8 cellular contexts compared by ENCODE assay signal in the genomic region with DNA sequence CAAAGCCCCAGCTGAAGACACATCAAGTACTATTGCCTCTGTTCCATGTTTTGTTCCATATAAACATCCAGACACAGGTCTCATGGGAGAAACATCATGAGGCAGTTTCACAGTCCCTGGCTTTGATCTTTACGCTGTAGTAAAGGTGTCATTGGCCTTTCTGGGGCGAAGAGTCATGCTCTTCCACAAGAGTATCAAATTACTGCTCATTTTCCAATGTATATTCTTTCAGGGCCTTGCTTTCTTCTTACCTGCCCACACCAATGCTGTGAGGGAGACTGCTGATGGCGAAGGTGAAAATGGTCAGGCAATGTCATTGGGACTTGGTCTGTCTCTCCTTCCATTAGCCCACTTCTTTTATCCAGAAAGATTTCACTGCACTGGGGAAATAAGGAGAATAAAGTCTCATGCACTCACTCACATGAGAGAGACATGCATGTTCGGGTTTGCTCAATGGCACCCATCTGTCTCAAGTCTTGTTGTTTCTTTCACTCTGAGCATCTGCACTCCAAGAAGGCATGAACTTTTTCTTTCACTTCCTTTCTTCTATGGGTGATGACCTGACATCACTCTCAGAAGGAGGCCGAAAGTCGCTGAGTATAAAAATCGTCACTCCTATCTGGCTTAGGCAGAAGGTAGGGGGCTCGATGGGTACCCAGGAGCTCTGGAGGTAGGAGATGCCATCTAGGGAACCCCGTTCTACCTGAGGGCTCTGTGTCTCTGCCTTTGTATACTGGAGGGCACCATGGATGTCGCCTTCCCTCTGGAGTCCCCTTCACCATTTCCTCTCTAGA. TPM values are rescaled to one million over a fixed set of nuclear protein-coding genes. Genes with fewer than 3 reads are reported as not detected.
DNase-seq lines count a peak whose midpoint lies in the region; ATAC-seq and TF ChIP-seq lines count a peak whose summit lies in the region.

No MANE protein-coding gene starts in this region.

- no peaks in the 10 kb centered on the region for H3K36me3 Mint-ChIP-seq in stimulated activated naive CD8-positive, alpha-beta T cell treated with anti-CD3 and anti-CD28 coated beads, Interleukin-15, Interleukin-2, amounts not matched to agents 100 ng/mL and 50 ng/mL, for 24 hours (ENCODE audit: low read depth)
- H3K36me3 Mint-ChIP-seq in T-helper 17 cell (ENCODE audit: low read depth) (no peaks in the 10 kb centered on the region), memory B cell (no peaks in the 10 kb centered on the region)

- intact Hi-C loops in vagina (cut with DNase I), result loop anchor here (10.0 kb wide), 1 partner anchor 112 kb away; no protein-coding TSS in a partner anchor

- TF ChIP-seq POLR2A in vagina (IDR thresholded peaks at IDR 0.05), result no peak

- no peaks in the 10 kb centered on the region for H3K9me3 ChIP-seq in T-helper 17 cell (ENCODE audit: control insufficient read depth, low read length, poor library complexity, severe bottlenecking)
- no peaks in the 10 kb centered on the region for H3K9me3 ChIP-seq in vagina
- H3K9me3 ChIP-seq in WERI-Rb-1 (ENCODE audit: severe bottlenecking), result no peaks in the 10 kb centered on the region

- peaks cover 36% of the 10 kb centered on the region for H3K4me1 ChIP-seq in vagina

- ATAC-seq in stimulated activated naive CD8-positive, alpha-beta T cell treated with anti-CD3 and anti-CD28 coated beads, Interleukin-15, Interleukin-2, amounts not matched to agents 100 U/mL and 50 U/mL, for 24 hours, result no peak
- ATAC-seq in HG03045 (IDR thresholded peaks at IDR 0.05; ENCODE audit: unreplicated experiment), result peak; percentile 54
- ATAC-seq in T-helper 17 cell, result peak; percentile 45
- ATAC-seq in memory B cell (ENCODE audit: low read depth), result peak; percentile 78

- DNase-seq in stimulated activated naive CD8-positive, alpha-beta T cell treated with anti-CD3 and anti-CD28 coated beads, Interleukin-15, Interleukin-2, amounts not matched to agents 100 U/mL and 50 U/mL, for 24 hours, result no peak
- no peak for DNase-seq in T-helper 17 cell
- DNase-seq in memory B cell (ENCODE audit: low spot score in 2 of 2), result peak; percentile 46 to 51
- DNase-seq in vagina (ENCODE audit: extremely low spot score in 2 of 2), result no peak
- no peak for DNase-seq in WERI-Rb-1
- no peak for DNase-seq in NCI-H774 (lab: John Stamatoyannopoulos, UW)

- H3K9me3 Mint-ChIP-seq in stimulated activated naive CD8-positive, alpha-beta T cell treated with anti-CD3 and anti-CD28 coated beads, Interleukin-15, Interleukin-2, amounts not matched to agents 100 ng/mL and 50 ng/mL, for 24 hours, result no peaks in the 10 kb centered on the region
- no peaks in the 10 kb centered on the region for H3K9me3 Mint-ChIP-seq in memory B cell

- peak overlapping the region; percentile 74 to 83 for H3K4me3 ChIP-seq in vagina
- H3K4me3 ChIP-seq in WERI-Rb-1 (ENCODE audit: low read depth, low read length), result no peak overlapping the region

- TF ChIP-seq CTCF in vagina (IDR thresholded peaks at IDR 0.05) (no peak), WERI-Rb-1 (IDR thresholded peaks at IDR 0.05; ENCODE audit: low read depth, low read length) (no peak)

- peaks cover 34% of the 10 kb centered on the region for H3K27me3 Mint-ChIP-seq in stimulated activated naive CD8-positive, alpha-beta T cell treated with anti-CD3 and anti-CD28 coated beads, Interleukin-15, Interleukin-2, amounts not matched to agents 100 ng/mL and 50 ng/mL, for 24 hours
- peaks cover 39% of the 10 kb centered on the region for H3K27me3 Mint-ChIP-seq in T-helper 17 cell
- H3K27me3 Mint-ChIP-seq in memory B cell, result no peaks in the 10 kb centered on the region

- peak overlapping the region; percentile 11 for H3K27ac Mint-ChIP-seq in stimulated activated naive CD8-positive, alpha-beta T cell treated with anti-CD3 and anti-CD28 coated beads, Interleukin-15, Interleukin-2, amounts not matched to agents 100 ng/mL and 50 ng/mL, for 24 hours
- H3K27ac Mint-ChIP-seq in T-helper 17 cell (no peak overlapping the region), memory B cell (peak overlapping the region; percentile 97)

- H3K36me3 ChIP-seq in vagina (no peaks in the 10 kb centered on the region), WERI-Rb-1 (no peaks in the 10 kb centered on the region)

- peak overlapping the region; percentile 57 for H3K4me3 Mint-ChIP-seq in stimulated activated naive CD8-positive, alpha-beta T cell treated with anti-CD3 and anti-CD28 coated beads, Interleukin-15, Interleukin-2, amounts not matched to agents 100 ng/mL and 50 ng/mL, for 24 hours
- peak overlapping the region; percentile 77 for H3K4me3 Mint-ChIP-seq in T-helper 17 cell
- peak overlapping the region; percentile 91 for H3K4me3 Mint-ChIP-seq in memory B cell

- H3K27me3 ChIP-seq in vagina (no peaks in the 10 kb centered on the region), WERI-Rb-1 (ENCODE audit: insufficient read depth, low read depth, severe bottlenecking) (peaks cover 2% of the 10 kb centered on the region)

- H3K27ac ChIP-seq in vagina (peak overlapping the region; percentile 89), WERI-Rb-1 (no peak overlapping the region)

- H3K4me1 Mint-ChIP-seq in stimulated activated naive CD8-positive, alpha-beta T cell treated with anti-CD3 and anti-CD28 coated beads, Interleukin-15, Interleukin-2, amounts not matched to agents 100 ng/mL and 50 ng/mL, for 24 hours (ENCODE audit: low read depth), result peaks cover 8% of the 10 kb centered on the region
- no peaks in the 10 kb centered on the region for H3K4me1 Mint-ChIP-seq in T-helper 17 cell
- H3K4me1 Mint-ChIP-seq in memory B cell, result peaks cover 31% of the 10 kb centered on the region

RNA-seq across cellular contexts. Expression of gene JDP2, which starts 1.3 kb away (rescaled TPM):
- total RNA-seq in T-helper 17 cell (1 to 10 TPM in 1 of 2 donors, under 1 TPM in 1; 0.86 to 1.4 TPM), vagina (66.5 TPM)

Comparison
In these comparisons a context has a peak if more than half of its experiments do, and no peak if none do; other contexts are left out.
1. DNase-seq: peak in memory B cell (2 of 2); none in stimulated activated naive CD8-positive, alpha-beta T cell treated with anti-CD3 and anti-CD28 coated beads, Interleukin-15, Interleukin-2, amounts not matched to agents 100 U/mL and 50 U/mL, for 24 hours (single experiment), T-helper 17 cell (0 of 3), vagina (0 of 2), WERI-Rb-1 (single experiment) and NCI-H774 (single experiment).
2. RNA of gene JDP2, which starts 1.3 kb away (total RNA-seq): 66.5 TPM in vagina (single experiment); 0.86 to 1.4 TPM in T-helper 17 cell; every median in the first group is over 10 times any median in the second.
3. Peak in every context shown above with its lines, with median percentiles within 50 percentile points of each other: H3K4me3 Mint-ChIP-seq.